Comparison of ENCODE assay signal across 16 cellular contexts in genomic region chr20:59676126-59676876, GRCh38.
"Had no signal": no experiment of that assay in that cellular context is flagged by ENCODE, and none has a peak within 500 bp of the region (broad histone marks: within the 10 kb centered on the region; RNA-seq: fewer than 3 reads in every experiment).

No MANE protein-coding gene starts in this region.

- H3K27me3 ChIP-seq: cardiac muscle cell, testis had no signal

- H3K9me3 ChIP-seq: psoas muscle, testis had no signal

- H3K4me1 ChIP-seq: psoas muscle, testis had no signal

- H3K36me3 Mint-ChIP-seq: memory B cell had no signal

- ATAC-seq: activated CD8-positive, alpha-beta T cell treated with anti-CD3 and anti-CD28 coated beads for 36 hours; activated naive CD8-positive, alpha-beta T cell treated with anti-CD3 and anti-CD28 coated beads, Interleukin-2, amount 50 U/mL, for 24 hours; esophagus mucosa; psoas muscle; stimulated activated naive CD8-positive, alpha-beta T cell treated with anti-CD3 and anti-CD28 coated beads, Interleukin-15, Interleukin-2, amounts not matched to agents 100 U/mL and 50 U/mL, for 24 hours had no signal

- H3K9me3 Mint-ChIP-seq: activated CD8-positive, alpha-beta T cell treated with anti-CD3 and anti-CD28 coated beads for 36 hours; activated naive CD8-positive, alpha-beta T cell treated with anti-CD3 and anti-CD28 coated beads, Interleukin-2, amount 50 U/mL, for 24 hours; activated T-helper 1 cell treated with anti-CD3 and anti-CD28 coated beads, Interleukin-12 subunit alpha, Interleukin-12 subunit beta, Interleukin-2, Interleukin-4 antibody, amounts not matched to agents 30 ng/mL and 10 ng/mL and 1 ng/mL, durations not matched to agents 14 hours and 24 hours and 36 hours; memory B cell; nephron had no signal

- H3K4me3 Mint-ChIP-seq: activated CD8-positive, alpha-beta T cell treated with anti-CD3 and anti-CD28 coated beads for 36 hours; activated naive CD8-positive, alpha-beta T cell treated with anti-CD3 and anti-CD28 coated beads, Interleukin-2, amount 50 U/mL, for 24 hours; activated T-helper 1 cell treated with anti-CD3 and anti-CD28 coated beads, Interleukin-12 subunit alpha, Interleukin-12 subunit beta, Interleukin-2, Interleukin-4 antibody, amounts not matched to agents 30 ng/mL and 10 ng/mL and 1 ng/mL, durations not matched to agents 14 hours and 24 hours and 36 hours; memory B cell; nephron had no signal

- H3K27ac ChIP-seq: cardiac muscle cell, psoas muscle, testis had no signal

- H3K4me1 Mint-ChIP-seq: activated naive CD8-positive, alpha-beta T cell treated with anti-CD3 and anti-CD28 coated beads, Interleukin-2, amount 50 U/mL, for 24 hours; memory B cell had no signal

- H3K27ac Mint-ChIP-seq: activated CD8-positive, alpha-beta T cell treated with anti-CD3 and anti-CD28 coated beads for 36 hours; activated naive CD8-positive, alpha-beta T cell treated with anti-CD3 and anti-CD28 coated beads, Interleukin-2, amount 50 U/mL, for 24 hours; activated T-helper 1 cell treated with anti-CD3 and anti-CD28 coated beads, Interleukin-12 subunit alpha, Interleukin-12 subunit beta, Interleukin-2, Interleukin-4 antibody, amounts not matched to agents 30 ng/mL and 10 ng/mL and 1 ng/mL, durations not matched to agents 14 hours and 24 hours and 36 hours; memory B cell; nephron had no signal

- H3K4me3 ChIP-seq: cardiac muscle cell, psoas muscle, testis had no signal

- H3K36me3 ChIP-seq: cardiac muscle cell had no signal

- DNase-seq: activated CD8-positive, alpha-beta T cell treated with anti-CD3 and anti-CD28 coated beads for 36 hours; activated naive CD4-positive, alpha-beta T cell treated with Interleukin-2 at 50 U/mL for 16 hours; activated naive CD8-positive, alpha-beta T cell treated with anti-CD3 and anti-CD28 coated beads, Interleukin-2, amount 50 U/mL, for 24 hours; dermis blood vessel endothelial cell; left cardiac atrium; occipital lobe; psoas muscle; stimulated activated CD4-positive, alpha-beta T cell treated with anti-CD3 and anti-CD28 coated beads, Interleukin-2, amount 100 ng/mL, for 48 hours; stimulated activated naive CD8-positive, alpha-beta T cell treated with anti-CD3 and anti-CD28 coated beads, Interleukin-15, Interleukin-2, amounts not matched to agents 100 U/mL and 50 U/mL, for 24 hours; T1000; testis had no signal
